ENCODE assay signal across 1 cellular context in the genomic region with DNA sequence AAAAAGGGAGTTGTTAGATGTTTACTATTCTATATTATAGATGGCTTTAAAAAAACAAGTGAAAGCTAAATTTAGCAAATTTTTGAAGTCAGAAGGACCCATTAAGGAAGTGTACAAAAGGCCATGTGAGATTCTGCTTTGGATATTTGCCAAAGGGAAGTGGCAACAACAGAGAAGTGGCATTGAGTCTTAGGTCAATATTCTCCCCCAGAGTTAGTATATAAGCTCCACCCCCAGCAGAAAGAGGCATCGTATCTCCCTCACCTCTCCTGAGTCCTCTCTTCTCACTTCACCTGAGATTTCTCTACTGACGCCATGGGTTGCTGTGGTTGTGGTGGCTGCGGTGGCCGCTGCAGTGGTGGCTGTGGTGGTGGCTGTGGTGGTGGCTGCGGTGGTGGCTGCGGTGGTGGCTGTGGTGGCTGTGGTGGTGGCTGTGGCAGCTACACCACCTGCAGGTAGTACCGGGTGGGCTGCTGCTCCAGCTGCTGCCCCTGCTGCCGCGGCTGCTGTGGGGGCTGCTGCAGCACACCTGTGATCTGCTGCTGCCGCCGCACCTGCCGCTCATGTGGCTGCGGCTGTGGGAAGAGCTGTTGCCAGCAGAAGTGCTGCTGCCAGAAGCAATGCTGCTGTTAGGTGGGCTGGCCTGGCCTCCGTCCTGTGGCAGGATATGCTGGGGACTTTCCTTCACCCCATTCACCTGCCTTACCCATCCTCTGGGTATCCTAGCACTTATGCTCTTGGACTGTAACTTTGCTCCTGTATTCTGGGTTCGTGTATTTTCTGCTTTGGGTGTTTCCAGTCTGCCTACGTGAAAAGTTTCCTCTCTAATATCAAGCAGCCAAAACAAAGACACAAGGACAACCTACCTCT.
TF ChIP-seq lines count a peak whose summit lies in the region.

No MANE protein-coding gene starts in this region.

TF ChIP-seq in GM12878, 131 proteins besides CTCF, POLR2A, EP300 and RAD21 (continued from another document):
- TF ChIP-seq, protein P1, sequence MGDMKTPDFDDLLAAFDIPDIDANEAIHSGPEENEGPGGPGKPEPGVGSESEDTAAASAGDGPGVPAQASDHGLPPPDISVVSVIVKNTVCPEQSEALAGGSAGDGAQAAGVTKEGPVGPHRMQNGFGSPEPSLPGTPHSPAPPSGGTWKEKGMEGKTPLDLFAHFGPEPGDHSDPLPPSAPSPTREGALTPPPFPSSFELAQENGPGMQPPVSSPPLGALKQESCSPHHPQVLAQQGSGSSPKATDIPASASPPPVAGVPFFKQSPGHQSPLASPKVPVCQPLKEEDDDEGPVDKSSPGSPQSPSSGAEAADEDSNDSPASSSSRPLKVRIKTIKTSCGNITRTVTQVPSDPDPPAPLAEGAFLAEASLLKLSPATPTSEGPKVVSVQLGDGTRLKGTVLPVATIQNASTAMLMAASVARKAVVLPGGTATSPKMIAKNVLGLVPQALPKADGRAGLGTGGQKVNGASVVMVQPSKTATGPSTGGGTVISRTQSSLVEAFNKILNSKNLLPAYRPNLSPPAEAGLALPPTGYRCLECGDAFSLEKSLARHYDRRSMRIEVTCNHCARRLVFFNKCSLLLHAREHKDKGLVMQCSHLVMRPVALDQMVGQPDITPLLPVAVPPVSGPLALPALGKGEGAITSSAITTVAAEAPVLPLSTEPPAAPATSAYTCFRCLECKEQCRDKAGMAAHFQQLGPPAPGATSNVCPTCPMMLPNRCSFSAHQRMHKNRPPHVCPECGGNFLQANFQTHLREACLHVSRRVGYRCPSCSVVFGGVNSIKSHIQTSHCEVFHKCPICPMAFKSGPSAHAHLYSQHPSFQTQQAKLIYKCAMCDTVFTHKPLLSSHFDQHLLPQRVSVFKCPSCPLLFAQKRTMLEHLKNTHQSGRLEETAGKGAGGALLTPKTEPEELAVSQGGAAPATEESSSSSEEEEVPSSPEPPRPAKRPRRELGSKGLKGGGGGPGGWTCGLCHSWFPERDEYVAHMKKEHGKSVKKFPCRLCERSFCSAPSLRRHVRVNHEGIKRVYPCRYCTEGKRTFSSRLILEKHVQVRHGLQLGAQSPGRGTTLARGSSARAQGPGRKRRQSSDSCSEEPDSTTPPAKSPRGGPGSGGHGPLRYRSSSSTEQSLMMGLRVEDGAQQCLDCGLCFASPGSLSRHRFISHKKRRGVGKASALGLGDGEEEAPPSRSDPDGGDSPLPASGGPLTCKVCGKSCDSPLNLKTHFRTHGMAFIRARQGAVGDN (IDR thresholded peaks at IDR 0.05) = no peak
- TF ChIP-seq STAT3 (IDR thresholded peaks at IDR 0.05; ENCODE audit: low read depth, low read length) (no peak), EGR1 (IDR thresholded peaks at IDR 0.05; ENCODE audit: borderline replicate concordance in 1 of 2, low read depth in 2 of 2, low read length in 2 of 2) (0 out of 3 replicates have a peak, but pooled peaks of 1 of the 2 experiments have one; percentile 10), DPF2 (IDR thresholded peaks at IDR 0.05) (peak; percentile 81), ASH2L (IDR thresholded peaks at IDR 0.05; ENCODE audit: borderline replicate concordance, low read depth) (no peak), SP1 (IDR thresholded peaks at IDR 0.05; ENCODE audit: low read depth, low read length) (no peak), KDM1A (IDR thresholded peaks at IDR 0.05; ENCODE audit: borderline replicate concordance) (no peak), PAX5 (IDR thresholded peaks at IDR 0.05; ENCODE audit: borderline replicate concordance, low read depth, low read length) (peak; percentile 45; the same call in 1 of the 2 replicates), RB1 (IDR thresholded peaks at IDR 0.05; ENCODE audit: borderline replicate concordance) (no peak), BRCA1 (IDR thresholded peaks at IDR 0.05; ENCODE audit: low read depth, low read length) (no peak), TCF3 (IDR thresholded peaks at IDR 0.05; ENCODE audit: borderline replicate concordance, insufficient read depth, low read depth, low read length) (peak; percentile 92), POU2F2 (IDR thresholded peaks at IDR 0.05; ENCODE audit: borderline replicate concordance, low read depth, low read length) (no peak), MXI1 (IDR thresholded peaks at IDR 0.05; ENCODE audit: low read depth, low read length) (no peak), JUNB (IDR thresholded peaks at IDR 0.05) (no peak), HDAC6 (IDR thresholded peaks at IDR 0.05; ENCODE audit: unreplicated experiment) (no peak), TAF1 (IDR thresholded peaks at IDR 0.05; ENCODE audit: borderline replicate concordance, low read depth, low read length) (no peak), POLR2AphosphoS2 (IDR thresholded peaks at IDR 0.05; ENCODE audit: low read depth, low read length) (no peak), CBX5 (IDR thresholded peaks at IDR 0.05; ENCODE audit: low read depth) (no peak), SREBF1 (IDR thresholded peaks at IDR 0.05; ENCODE audit: low read length) (no peak), SMC3 (IDR thresholded peaks at IDR 0.05; ENCODE audit: borderline replicate concordance, low read length) (no peak), BHLHE40 (IDR thresholded peaks at IDR 0.05; ENCODE audit: borderline replicate concordance in 1 of 2, low read depth in 2 of 2, low read length in 1 of 2) (peak in 1 of 2 experiments; percentile 73; a peak in 2 of 4 replicates), RELA (IDR thresholded peaks at IDR 0.05; ENCODE audit: borderline replicate concordance, partially characterized antibody) (no peak), PML (IDR thresholded peaks at IDR 0.05; ENCODE audit: low read length) (no peak)
- TF ChIP-seq, protein P2, sequence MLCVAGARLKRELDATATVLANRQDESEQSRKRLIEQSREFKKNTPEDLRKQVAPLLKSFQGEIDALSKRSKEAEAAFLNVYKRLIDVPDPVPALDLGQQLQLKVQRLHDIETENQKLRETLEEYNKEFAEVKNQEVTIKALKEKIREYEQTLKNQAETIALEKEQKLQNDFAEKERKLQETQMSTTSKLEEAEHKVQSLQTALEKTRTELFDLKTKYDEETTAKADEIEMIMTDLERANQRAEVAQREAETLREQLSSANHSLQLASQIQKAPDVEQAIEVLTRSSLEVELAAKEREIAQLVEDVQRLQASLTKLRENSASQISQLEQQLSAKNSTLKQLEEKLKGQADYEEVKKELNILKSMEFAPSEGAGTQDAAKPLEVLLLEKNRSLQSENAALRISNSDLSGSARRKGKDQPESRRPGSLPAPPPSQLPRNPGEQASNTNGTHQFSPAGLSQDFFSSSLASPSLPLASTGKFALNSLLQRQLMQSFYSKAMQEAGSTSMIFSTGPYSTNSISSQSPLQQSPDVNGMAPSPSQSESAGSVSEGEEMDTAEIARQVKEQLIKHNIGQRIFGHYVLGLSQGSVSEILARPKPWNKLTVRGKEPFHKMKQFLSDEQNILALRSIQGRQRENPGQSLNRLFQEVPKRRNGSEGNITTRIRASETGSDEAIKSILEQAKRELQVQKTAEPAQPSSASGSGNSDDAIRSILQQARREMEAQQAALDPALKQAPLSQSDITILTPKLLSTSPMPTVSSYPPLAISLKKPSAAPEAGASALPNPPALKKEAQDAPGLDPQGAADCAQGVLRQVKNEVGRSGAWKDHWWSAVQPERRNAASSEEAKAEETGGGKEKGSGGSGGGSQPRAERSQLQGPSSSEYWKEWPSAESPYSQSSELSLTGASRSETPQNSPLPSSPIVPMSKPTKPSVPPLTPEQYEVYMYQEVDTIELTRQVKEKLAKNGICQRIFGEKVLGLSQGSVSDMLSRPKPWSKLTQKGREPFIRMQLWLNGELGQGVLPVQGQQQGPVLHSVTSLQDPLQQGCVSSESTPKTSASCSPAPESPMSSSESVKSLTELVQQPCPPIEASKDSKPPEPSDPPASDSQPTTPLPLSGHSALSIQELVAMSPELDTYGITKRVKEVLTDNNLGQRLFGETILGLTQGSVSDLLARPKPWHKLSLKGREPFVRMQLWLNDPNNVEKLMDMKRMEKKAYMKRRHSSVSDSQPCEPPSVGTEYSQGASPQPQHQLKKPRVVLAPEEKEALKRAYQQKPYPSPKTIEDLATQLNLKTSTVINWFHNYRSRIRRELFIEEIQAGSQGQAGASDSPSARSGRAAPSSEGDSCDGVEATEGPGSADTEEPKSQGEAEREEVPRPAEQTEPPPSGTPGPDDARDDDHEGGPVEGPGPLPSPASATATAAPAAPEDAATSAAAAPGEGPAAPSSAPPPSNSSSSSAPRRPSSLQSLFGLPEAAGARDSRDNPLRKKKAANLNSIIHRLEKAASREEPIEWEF (IDR thresholded peaks at IDR 0.05; ENCODE audit: insufficient replicate concordance, low read depth, low read length) = no peak
- TF ChIP-seq, protein P3, sequence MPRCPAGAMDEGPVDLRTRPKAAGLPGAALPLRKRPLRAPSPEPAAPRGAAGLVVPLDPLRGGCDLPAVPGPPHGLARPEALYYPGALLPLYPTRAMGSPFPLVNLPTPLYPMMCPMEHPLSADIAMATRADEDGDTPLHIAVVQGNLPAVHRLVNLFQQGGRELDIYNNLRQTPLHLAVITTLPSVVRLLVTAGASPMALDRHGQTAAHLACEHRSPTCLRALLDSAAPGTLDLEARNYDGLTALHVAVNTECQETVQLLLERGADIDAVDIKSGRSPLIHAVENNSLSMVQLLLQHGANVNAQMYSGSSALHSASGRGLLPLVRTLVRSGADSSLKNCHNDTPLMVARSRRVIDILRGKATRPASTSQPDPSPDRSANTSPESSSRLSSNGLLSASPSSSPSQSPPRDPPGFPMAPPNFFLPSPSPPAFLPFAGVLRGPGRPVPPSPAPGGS (IDR thresholded peaks at IDR 0.05; ENCODE audit: borderline replicate concordance, insufficient read depth, low read depth, low read length, poor library complexity, severe bottlenecking) = no peak
- TF ChIP-seq, protein P4, sequence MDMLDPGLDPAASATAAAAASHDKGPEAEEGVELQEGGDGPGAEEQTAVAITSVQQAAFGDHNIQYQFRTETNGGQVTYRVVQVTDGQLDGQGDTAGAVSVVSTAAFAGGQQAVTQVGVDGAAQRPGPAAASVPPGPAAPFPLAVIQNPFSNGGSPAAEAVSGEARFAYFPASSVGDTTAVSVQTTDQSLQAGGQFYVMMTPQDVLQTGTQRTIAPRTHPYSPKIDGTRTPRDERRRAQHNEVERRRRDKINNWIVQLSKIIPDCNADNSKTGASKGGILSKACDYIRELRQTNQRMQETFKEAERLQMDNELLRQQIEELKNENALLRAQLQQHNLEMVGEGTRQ (IDR thresholded peaks at IDR 0.05; ENCODE audit: borderline replicate concordance, low read depth, low read length) = no peak
- TF ChIP-seq, protein P5, sequence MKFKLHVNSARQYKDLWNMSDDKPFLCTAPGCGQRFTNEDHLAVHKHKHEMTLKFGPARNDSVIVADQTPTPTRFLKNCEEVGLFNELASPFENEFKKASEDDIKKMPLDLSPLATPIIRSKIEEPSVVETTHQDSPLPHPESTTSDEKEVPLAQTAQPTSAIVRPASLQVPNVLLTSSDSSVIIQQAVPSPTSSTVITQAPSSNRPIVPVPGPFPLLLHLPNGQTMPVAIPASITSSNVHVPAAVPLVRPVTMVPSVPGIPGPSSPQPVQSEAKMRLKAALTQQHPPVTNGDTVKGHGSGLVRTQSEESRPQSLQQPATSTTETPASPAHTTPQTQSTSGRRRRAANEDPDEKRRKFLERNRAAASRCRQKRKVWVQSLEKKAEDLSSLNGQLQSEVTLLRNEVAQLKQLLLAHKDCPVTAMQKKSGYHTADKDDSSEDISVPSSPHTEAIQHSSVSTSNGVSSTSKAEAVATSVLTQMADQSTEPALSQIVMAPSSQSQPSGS (IDR thresholded peaks at IDR 0.05; ENCODE audit: low read length) = no peak
- TF ChIP-seq, protein P6, sequence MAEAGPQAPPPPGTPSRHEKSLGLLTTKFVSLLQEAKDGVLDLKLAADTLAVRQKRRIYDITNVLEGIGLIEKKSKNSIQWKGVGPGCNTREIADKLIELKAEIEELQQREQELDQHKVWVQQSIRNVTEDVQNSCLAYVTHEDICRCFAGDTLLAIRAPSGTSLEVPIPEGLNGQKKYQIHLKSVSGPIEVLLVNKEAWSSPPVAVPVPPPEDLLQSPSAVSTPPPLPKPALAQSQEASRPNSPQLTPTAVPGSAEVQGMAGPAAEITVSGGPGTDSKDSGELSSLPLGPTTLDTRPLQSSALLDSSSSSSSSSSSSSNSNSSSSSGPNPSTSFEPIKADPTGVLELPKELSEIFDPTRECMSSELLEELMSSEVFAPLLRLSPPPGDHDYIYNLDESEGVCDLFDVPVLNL (IDR thresholded peaks at IDR 0.05; ENCODE audit: low read depth, low read length) = no peak
